ENCODE assay signal across 1 cellular context in genomic region chr18:3261393-3262233, GRCh38.
A peak's percentile ranks its signal among the peaks of the same experiment; 100 is the strongest.
TF ChIP-seq lines count a peak whose summit lies in the region.

Gene MYL12B (plus strand): TSS chr18:3262133. CDS start chr18:3272899, 10,766 bp downstream.

TF ChIP-seq in K562, 482 proteins besides CTCF, POLR2A, EP300 and RAD21 (continued from another document and continues in another):
- TF ChIP-seq ARID4B (CRISPR knock-in tag; IDR thresholded peaks at IDR 0.05) (peak; percentile 91), MXI1 (IDR thresholded peaks at IDR 0.05; ENCODE audit: low read depth, low read length) (0 out of 2 replicates have a peak, but pooled peaks have one; percentile 28), PTRF (tag; IDR thresholded peaks at IDR 0.05) (no peak), ZNF175 (CRISPR knock-in tag; IDR thresholded peaks at IDR 0.05; ENCODE audit: low read depth) (peak; percentile 99), KLF13 (tag; IDR thresholded peaks at IDR 0.05; ENCODE audit: borderline replicate concordance, low read depth) (peak; percentile 71; the same call in 1 of the 2 replicates), SPI1 (IDR thresholded peaks at IDR 0.05; ENCODE audit: borderline replicate concordance, low read depth, low read length) (peak; percentile 71), GATAD2B (IDR thresholded peaks at IDR 0.05; ENCODE audit: borderline replicate concordance) (peak; percentile 93), ZNF324 (CRISPR knock-in tag; IDR thresholded peaks at IDR 0.05) (no peak), NRF1 (conservative IDR thresholded peaks at IDR 0.05 in 1 of 2, IDR thresholded peaks at IDR 0.05 in 1 of 2) (peak in 1 of 2 experiments; percentile 41), ZNF740 (CRISPR knock-in tag; IDR thresholded peaks at IDR 0.05) (no peak), ZNF740 (tag; IDR thresholded peaks at IDR 0.05) (no peak), CREM (IDR thresholded peaks at IDR 0.05; ENCODE audit: low read depth) (peak; percentile 68; the same call in 1 of the 2 replicates), SLC30A9 (CRISPR knock-in tag; IDR thresholded peaks at IDR 0.05) (no peak), HDGF (IDR thresholded peaks at IDR 0.05) (no peak), CREBBP (IDR thresholded peaks at IDR 0.05; ENCODE audit: low read depth, low read length) (no peak), L3MBTL2 (IDR thresholded peaks at IDR 0.05) (peak; percentile 62), BMI1 (IDR thresholded peaks at IDR 0.05; ENCODE audit: low read length) (no peak), DDX20 (tag; IDR thresholded peaks at IDR 0.05; ENCODE audit: low read depth) (no peak), EHMT2 (IDR thresholded peaks at IDR 0.05) (no peak), ELF4 (CRISPR knock-in tag; IDR thresholded peaks at IDR 0.05) (peak; percentile 99), NFE2L1 (tag; IDR thresholded peaks at IDR 0.05; ENCODE audit: borderline replicate concordance, low read depth) (no peak), TAF15 (IDR thresholded peaks at IDR 0.05; ENCODE audit: low read depth, low read length) (no peak), GABPB1 (CRISPR knock-in tag; IDR thresholded peaks at IDR 0.05) (peak; percentile 93), MAFF (IDR thresholded peaks at IDR 0.05; ENCODE audit: low read length) (peak; percentile 11; the same call in 1 of the 2 replicates), KDM2B (CRISPR knock-in tag; IDR thresholded peaks at IDR 0.05) (no peak), USF1 (CRISPR knock-in tag; IDR thresholded peaks at IDR 0.05) (no peak), ZNF75A (CRISPR knock-in tag; IDR thresholded peaks at IDR 0.05) (no peak), PHTF2 (CRISPR knock-in tag; IDR thresholded peaks at IDR 0.05) (no peak), TSC22D4 (tag; IDR thresholded peaks at IDR 0.05) (no peak), ZBTB43 (CRISPR knock-in tag; IDR thresholded peaks at IDR 0.05) (no peak), SAFB (IDR thresholded peaks at IDR 0.05; ENCODE audit: borderline replicate concordance, low read depth, low read length) (no peak; the same call in 1 of the 2 replicates), MCM2 (IDR thresholded peaks at IDR 0.05; ENCODE audit: low read depth) (no peak), GTF2E2 (tag; IDR thresholded peaks at IDR 0.05) (peak; percentile 95), RUNX1 (IDR thresholded peaks at IDR 0.05; ENCODE audit: low read depth) (no peak), TRIM28 (IDR thresholded peaks at IDR 0.05) (peak; percentile 63; the same call in 1 of the 2 replicates), JUND (IDR thresholded peaks at IDR 0.05; ENCODE audit: borderline replicate concordance, low read depth, low read length) (peak; percentile 94), JUND (tag; IDR thresholded peaks at IDR 0.05; ENCODE audit: borderline replicate concordance, low read depth, low read length) (no peak; the same call in 1 of the 3 replicates), SAFB2 (IDR thresholded peaks at IDR 0.05; ENCODE audit: borderline replicate concordance, low read depth, low read length, severe bottlenecking) (no peak), FOSL1 (tag; conservative IDR thresholded peaks at IDR 0.05) (peak; percentile 37), MCM7 (IDR thresholded peaks at IDR 0.05) (no peak), CHD2 (IDR thresholded peaks at IDR 0.05; ENCODE audit: low read depth, low read length) (no peak), JUN (IDR thresholded peaks at IDR 0.05; ENCODE audit: borderline replicate concordance, low read depth, low read length) (no peak), JUN (CRISPR knock-in tag; IDR thresholded peaks at IDR 0.05; ENCODE audit: borderline replicate concordance) (peak; percentile 69; the same call in 1 of the 2 replicates), ZBTB34 (CRISPR knock-in tag; IDR thresholded peaks at IDR 0.05) (no peak), HINFP (tag; conservative IDR thresholded peaks at IDR 0.05; ENCODE audit: low read depth) (no peak), HMGN3 (IDR thresholded peaks at IDR 0.05; ENCODE audit: borderline replicate concordance, extremely low read depth, insufficient read length, low read depth, low read length) (peak; percentile 93), MEF2D (tag; conservative IDR thresholded peaks at IDR 0.05; ENCODE audit: low read depth) (no peak), SRSF1 (IDR thresholded peaks at IDR 0.05; ENCODE audit: low read depth, low read length) (peak; percentile 37; the same call in 1 of the 2 replicates), DLX4 (CRISPR knock-in tag; IDR thresholded peaks at IDR 0.05) (no peak), ZNF354B (CRISPR knock-in tag; IDR thresholded peaks at IDR 0.05) (no peak), ELF1 (tag; IDR thresholded peaks at IDR 0.05) (peak; percentile 100), GTF3C2 (IDR thresholded peaks at IDR 0.05; ENCODE audit: borderline replicate concordance, extremely low read depth, insufficient read length) (no peak), SMARCA4 (IDR thresholded peaks at IDR 0.05) (peak; percentile 62; the same call in 1 of the 2 replicates), TBP (optimal IDR thresholded peaks at IDR 0.05; ENCODE audit: low read depth, low read length) (peak; percentile 81), YBX1 (IDR thresholded peaks at IDR 0.05) (no peak), ZNF146 (CRISPR knock-in tag; IDR thresholded peaks at IDR 0.05; ENCODE audit: unreplicated experiment) (no peak), E2F5 (CRISPR knock-in tag; IDR thresholded peaks at IDR 0.05) (0 out of 2 replicates have a peak, but pooled peaks have one; percentile 62), ZNF124 (CRISPR knock-in tag; IDR thresholded peaks at IDR 0.05) (no peak; the same call in 1 of the 2 replicates), ZNF311 (CRISPR knock-in tag; IDR thresholded peaks at IDR 0.05) (no peak), RNF2 (IDR thresholded peaks at IDR 0.05) (peak; percentile 79), GTF2F1 (IDR thresholded peaks at IDR 0.05; ENCODE audit: low read depth, low read length) (peak; percentile 58; the same call in 1 of the 2 replicates), FOS (IDR thresholded peaks at IDR 0.05; ENCODE audit: extremely low read depth, insufficient read length) (no peak), TCF15 (CRISPR knock-in tag; IDR thresholded peaks at IDR 0.05) (no peak)
